ENCODE assay signal across 8 cellular contexts in the genomic region with DNA sequence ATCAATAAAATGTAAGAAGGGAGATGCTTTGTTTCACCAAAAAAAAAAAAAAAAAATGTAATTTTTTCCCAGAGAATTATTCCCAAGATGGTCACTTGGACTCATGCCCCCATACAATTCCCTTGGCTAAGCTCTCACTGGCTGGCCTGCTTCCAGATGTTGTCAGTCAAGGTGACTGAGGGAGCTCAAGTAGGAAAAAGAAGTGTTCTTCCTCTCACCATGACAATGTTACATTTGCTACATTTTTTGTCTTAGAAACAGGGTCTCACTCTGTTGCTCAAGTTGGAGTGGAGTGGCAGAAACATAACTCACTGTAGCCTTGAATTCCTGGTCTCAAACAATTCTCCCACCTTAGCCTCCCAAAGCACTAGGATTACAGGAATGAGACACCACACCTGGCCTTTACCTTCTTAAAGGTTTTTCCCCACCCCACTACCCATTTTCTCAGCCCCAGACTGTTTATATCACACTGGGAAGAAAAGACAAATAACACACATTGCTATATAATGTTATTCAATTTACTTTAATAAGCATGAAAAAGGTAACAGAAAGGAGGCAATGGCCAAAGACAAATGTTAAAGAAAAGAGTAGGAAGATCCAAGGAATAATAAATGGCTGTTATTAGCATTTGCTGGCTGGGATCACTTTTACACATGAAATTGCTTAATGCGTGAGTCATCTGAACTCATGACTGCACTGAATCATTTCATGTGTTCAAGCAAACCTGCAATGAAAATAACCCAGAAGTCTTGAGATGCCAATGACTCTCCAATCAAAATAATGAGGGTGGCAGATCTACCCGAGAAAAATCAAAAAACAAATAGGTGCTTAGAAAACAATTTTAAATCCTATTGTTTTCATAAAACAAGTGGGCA.
A peak's percentile ranks its signal among the peaks of the same experiment; 100 is the strongest.
DNase-seq lines count a peak whose midpoint lies in the region; ATAC-seq lines count a peak whose summit lies in the region.

No MANE protein-coding gene starts in this region.

- H3K27ac Mint-ChIP-seq in stimulated activated naive B cell treated with anti-CD40 and anti-IgM and Interleukin-4, amounts not matched to agents 10 μg/mL and 1 μg/mL and 100 μg/mL, for 72 hours: no peak overlapping the region

- H3K36me3 Mint-ChIP-seq in stimulated activated naive B cell treated with anti-CD40 and anti-IgM and Interleukin-4, amounts not matched to agents 10 μg/mL and 1 μg/mL and 100 μg/mL, for 72 hours: peaks cover 5 to 12% of the 10 kb centered on the region in 2 donors

- ATAC-seq in stimulated activated naive B cell treated with anti-CD40 and anti-IgM and Interleukin-4, amounts not matched to agents 10 μg/mL and 1 μg/mL and 100 μg/mL, for 72 hours (replicated peaks): no peak
- no peak for ATAC-seq in HG03039 (IDR thresholded peaks at IDR 0.05; ENCODE audit: unreplicated experiment)
- no peak for ATAC-seq in HG02759 (IDR thresholded peaks at IDR 0.05; ENCODE audit: unreplicated experiment)

- H3K4me1 Mint-ChIP-seq in stimulated activated naive B cell treated with anti-CD40 and anti-IgM and Interleukin-4, amounts not matched to agents 10 μg/mL and 1 μg/mL and 100 μg/mL, for 72 hours: peaks cover 1 to 19% of the 10 kb centered on the region in 2 donors

- H3K27me3 Mint-ChIP-seq in stimulated activated naive B cell treated with anti-CD40 and anti-IgM and Interleukin-4, amounts not matched to agents 10 μg/mL and 1 μg/mL and 100 μg/mL, for 72 hours: no peaks in the 10 kb centered on the region

- DNase-seq in EL (peak; percentile 91), RKO (ENCODE audit: low spot score) (peak; percentile 87), fibroblast of peridontal ligament (ENCODE audit: extremely low read depth) (peak; percentile 95), putamen (ENCODE audit: low spot score) (peak; percentile 57), NCI-H345 (lab: John Stamatoyannopoulos, UW) (no peak)
- no peak for DNase-seq in stimulated activated naive B cell treated with anti-CD40 and anti-IgM and Interleukin-4, amounts not matched to agents 10 μg/mL and 1 μg/mL and 100 μg/mL, for 72 hours

- H3K9me3 Mint-ChIP-seq in stimulated activated naive B cell treated with anti-CD40 and anti-IgM and Interleukin-4, amounts not matched to agents 10 μg/mL and 1 μg/mL and 100 μg/mL, for 72 hours: no peaks in the 10 kb centered on the region

- no peak overlapping the region for H3K4me3 Mint-ChIP-seq in stimulated activated naive B cell treated with anti-CD40 and anti-IgM and Interleukin-4, amounts not matched to agents 10 μg/mL and 1 μg/mL and 100 μg/mL, for 72 hours

Comparison
In these comparisons a context has a peak if more than half of its experiments do, and no peak if none do; other contexts are left out.
1. DNase-seq: peak in EL (single experiment), RKO (single experiment), fibroblast of peridontal ligament (single experiment) and putamen (single experiment); none in stimulated activated naive B cell treated with anti-CD40 and anti-IgM and Interleukin-4, amounts not matched to agents 10 μg/mL and 1 μg/mL and 100 μg/mL, for 72 hours (single experiment) and NCI-H345 (single experiment).